In the genomic region with DNA sequence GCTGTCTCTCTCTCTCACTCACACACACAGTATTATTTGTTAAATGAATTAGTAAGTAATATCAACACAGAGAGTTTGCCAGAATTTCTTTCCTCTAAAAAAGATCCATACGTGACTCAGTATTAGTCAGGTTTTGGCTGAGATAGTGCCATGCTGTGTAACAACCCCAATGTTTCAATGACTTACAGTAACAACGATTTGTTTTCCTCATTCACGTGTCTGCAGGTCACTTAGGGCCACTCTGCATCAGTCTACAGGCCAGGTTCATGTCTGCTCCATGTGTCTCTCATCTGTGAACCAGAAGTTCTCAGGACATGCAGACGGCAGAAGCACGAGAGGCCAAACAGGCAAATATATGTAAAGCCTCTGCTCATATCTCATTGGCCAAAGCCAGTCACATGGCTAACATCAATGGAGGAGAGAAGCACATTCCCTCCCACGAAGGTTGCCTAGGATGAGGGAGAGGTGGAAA, we compare ENCODE assay signal across 16 cellular contexts.
DNase-seq lines count a peak whose midpoint lies in the region; ATAC-seq and TF ChIP-seq lines count a peak whose summit lies in the region.
"Had no signal": no experiment of that assay in that cellular context is flagged by ENCODE, and none has a peak within 500 bp of the region (broad histone marks: within the 10 kb centered on the region; RNA-seq: fewer than 3 reads in every experiment).

No MANE protein-coding gene starts in this region.

- H3K4me3 ChIP-seq in brain microvascular endothelial cell (ENCODE audit: low read depth, low read length), result no peak overlapping the region

- no peaks in the 10 kb centered on the region for H3K9me3 Mint-ChIP-seq in Calu3 (ENCODE audit: low read depth, unreplicated experiment)
- H3K9me3 Mint-ChIP-seq: activated naive CD4-positive, alpha-beta T cell treated with anti-CD3 and anti-CD28 coated beads, Interleukin-2, amount 50 U/mL, for 24 hours; CD4-positive, alpha-beta T cell; naive thymus-derived CD4-positive, alpha-beta T cell had no signal

- no TSS peak for BruUV-seq in Calu3 (replicated peaks; lab: Mats Ljungman, UMichigan)

- in situ Hi-C loops in brain microvascular endothelial cell (cut with HindIII; ENCODE audit: low pct_ligation_motif_present, low sequenced_read_pairs), result no loop called here

- peak; percentile 23 for DNase-seq in Calu3
- peak; percentile 82 for DNase-seq in M059J (ENCODE audit: low read depth)
- DNase-seq in brain microvascular endothelial cell, result peak; percentile 92
- peak; percentile 30 for DNase-seq in hepatic stellate cell (ENCODE audit: low spot score)
- no peak for DNase-seq in GM10266 (ENCODE audit: extremely low spot score)
- DNase-seq in LoVo (ENCODE audit: low spot score), result no peak
- DNase-seq in stimulated activated CD4-positive, alpha-beta T cell treated with anti-CD3 and anti-CD28 coated beads, Interleukin-4, amount 100 ng/mL, for 24 hours, result no peak
- DNase-seq: CD4-positive, alpha-beta T cell; glutamatergic neuron; naive thymus-derived CD4-positive, alpha-beta T cell; substantia nigra had no signal

- no peaks in the 10 kb centered on the region for H3K27me3 ChIP-seq in brain microvascular endothelial cell (replicated peaks)

- intact Hi-C loops in Calu3 (cut with micrococcal nuclease; ENCODE audit: unreplicated experiment), result loop anchor here (1.0 to 5.0 kb wide), 5 partner anchors 110 to 736 kb away; no protein-coding TSS in a partner anchor

- H3K4me1 Mint-ChIP-seq in Calu3 (ENCODE audit: low read depth, unreplicated experiment), result peaks cover 10% of the 10 kb centered on the region
- H3K4me1 Mint-ChIP-seq: activated naive CD4-positive, alpha-beta T cell treated with anti-CD3 and anti-CD28 coated beads, Interleukin-2, amount 50 U/mL, for 24 hours; naive thymus-derived CD4-positive, alpha-beta T cell had no signal

- peak overlapping the region; percentile 76 for H3K27ac ChIP-seq in brain microvascular endothelial cell
- H3K27ac ChIP-seq: HL-60, VCaP had no signal

- peaks cover 5% of the 10 kb centered on the region for H3K36me3 Mint-ChIP-seq in Calu3 (ENCODE audit: insufficient read depth, unreplicated experiment)
- H3K36me3 Mint-ChIP-seq: activated naive CD4-positive, alpha-beta T cell treated with anti-CD3 and anti-CD28 coated beads, Interleukin-2, amount 50 U/mL, for 24 hours; naive thymus-derived CD4-positive, alpha-beta T cell had no signal

- TF ChIP-seq CTCF in Calu3 (IDR thresholded peaks at IDR 0.05; ENCODE audit: unreplicated experiment), result no peak
- no peak for TF ChIP-seq CTCF in brain microvascular endothelial cell (IDR thresholded peaks at IDR 0.05; ENCODE audit: low read depth, low read length, missing control alignments)
- TF ChIP-seq CTCF in GM10266 (IDR thresholded peaks at IDR 0.05; ENCODE audit: control insufficient read depth, insufficient read depth, low read depth, missing control alignments), result no peak

- H3K4me3 Mint-ChIP-seq in Calu3 (ENCODE audit: low read depth, unreplicated experiment), result no peak overlapping the region
- H3K4me3 Mint-ChIP-seq: activated naive CD4-positive, alpha-beta T cell treated with anti-CD3 and anti-CD28 coated beads, Interleukin-2, amount 50 U/mL, for 24 hours; CD4-positive, alpha-beta T cell; naive thymus-derived CD4-positive, alpha-beta T cell had no signal

- peak overlapping the region; percentile 70 for H3K27ac Mint-ChIP-seq in Calu3 (ENCODE audit: unreplicated experiment)
- H3K27ac Mint-ChIP-seq: activated naive CD4-positive, alpha-beta T cell treated with anti-CD3 and anti-CD28 coated beads, Interleukin-2, amount 50 U/mL, for 24 hours; CD4-positive, alpha-beta T cell; naive thymus-derived CD4-positive, alpha-beta T cell had no signal

- ATAC-seq in HG03280 (IDR thresholded peaks at IDR 0.05; ENCODE audit: unreplicated experiment), result no peak
- ATAC-seq: naive thymus-derived CD4-positive, alpha-beta T cell; sciatic nerve had no signal

- CTCF ChIA-PET in Calu3 (lab: Charles Lee), result interaction anchor here (2.2 kb wide), 1 partner anchor 736 kb away, joined by 7 read pairs; no protein-coding TSS in a partner anchor

- no peaks in the 10 kb centered on the region for H3K27me3 Mint-ChIP-seq in Calu3 (ENCODE audit: unreplicated experiment)
- H3K27me3 Mint-ChIP-seq: activated naive CD4-positive, alpha-beta T cell treated with anti-CD3 and anti-CD28 coated beads, Interleukin-2, amount 50 U/mL, for 24 hours; CD4-positive, alpha-beta T cell had no signal

- H3K36me3 ChIP-seq in brain microvascular endothelial cell (replicated peaks), result no peaks in the 10 kb centered on the region

Comparison
In these comparisons a context has a peak if more than half of its experiments do, and no peak if none do; other contexts are left out.
1. DNase-seq: peak in Calu3 (single experiment), M059J (single experiment), brain microvascular endothelial cell (single experiment) and hepatic stellate cell (single experiment); none in GM10266 (single experiment), LoVo (single experiment) and stimulated activated CD4-positive, alpha-beta T cell treated with anti-CD3 and anti-CD28 coated beads, Interleukin-4, amount 100 ng/mL, for 24 hours (single experiment).